In the genomic region with DNA sequence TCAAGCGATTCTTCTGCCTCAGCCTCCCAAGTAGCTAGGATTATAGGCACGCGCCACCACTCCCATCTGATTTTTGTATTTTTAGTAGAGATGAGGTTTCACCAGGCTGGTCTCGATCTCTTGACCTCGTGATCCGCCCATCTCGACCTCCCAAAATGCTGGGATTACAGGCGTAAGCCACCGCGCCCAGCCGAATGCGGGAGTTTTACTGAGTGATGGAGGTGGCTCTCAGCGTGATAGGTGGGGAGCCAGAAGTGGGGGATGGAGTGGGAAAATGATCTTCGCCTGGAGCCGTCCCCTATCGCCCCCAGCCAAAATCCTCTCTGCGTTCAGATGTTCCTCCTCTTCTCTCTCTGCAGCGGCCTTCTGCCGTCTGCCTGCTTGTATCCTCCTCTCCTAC, we compare ENCODE assay signal across 27 cellular contexts.
"Had no signal": no experiment of that assay in that cellular context is flagged by ENCODE, and none has a peak within 500 bp of the region (broad histone marks: within the 10 kb centered on the region; RNA-seq: fewer than 3 reads in every experiment).

No MANE protein-coding gene starts in this region.

- H3K4me1 ChIP-seq: colonic mucosa, esophagus squamous epithelium, gastrocnemius medialis, gastroesophageal sphincter, heart left ventricle, heart right ventricle had no signal

- ATAC-seq: effector memory CD8-positive, alpha-beta T cell; esophagus mucosa; foreskin keratinocyte; gastrocnemius medialis; gastroesophageal sphincter; heart left ventricle; heart right ventricle had no signal

- H3K4me3 Mint-ChIP-seq: dendritic cell treated with granulocyte-macrophage colony-stimulating factor and Interleukin-4, amounts not matched to agents 40 ng/mL and 50 ng/mL, for 4 days; effector memory CD8-positive, alpha-beta T cell; endodermal cell had no signal

- H3K4me3 ChIP-seq: colonic mucosa, coronary artery, dorsolateral prefrontal cortex, esophagus squamous epithelium, gastrocnemius medialis, gastroesophageal sphincter, heart left ventricle, heart right ventricle had no signal

- H3K27ac ChIP-seq: colonic mucosa, coronary artery, dorsolateral prefrontal cortex, epithelial cell of prostate, esophagus squamous epithelium, foreskin keratinocyte, gastrocnemius medialis, gastroesophageal sphincter, heart left ventricle, heart right ventricle had no signal

- DNase-seq: colonic mucosa; cortex of kidney; dermis blood vessel endothelial cell; effector CD4-positive, alpha-beta T cell; effector CD8-positive, alpha-beta T cell; effector memory CD4-positive, alpha-beta T cell; effector memory CD8-positive, alpha-beta T cell; endodermal cell; erythroblast; esophagus squamous epithelium; foreskin fibroblast; foreskin keratinocyte; foreskin melanocyte; gastrocnemius medialis; glutamatergic neuron; heart left ventricle; heart right ventricle had no signal

- H3K27me3 Mint-ChIP-seq: dendritic cell treated with granulocyte-macrophage colony-stimulating factor and Interleukin-4, amounts not matched to agents 40 ng/mL and 50 ng/mL, for 4 days; effector memory CD8-positive, alpha-beta T cell had no signal

- H3K27me3 ChIP-seq: colonic mucosa, dorsolateral prefrontal cortex, esophagus squamous epithelium, foreskin keratinocyte, gastrocnemius medialis, gastroesophageal sphincter, heart left ventricle, heart right ventricle had no signal

- H3K9me3 ChIP-seq: colonic mucosa, esophagus squamous epithelium, gastrocnemius medialis had no signal

- FAIRE-seq: colon, endometrium, endothelial cell of umbilical vein, frontal cortex had no signal

- H3K36me3 ChIP-seq: colonic mucosa, esophagus squamous epithelium, gastrocnemius medialis, gastroesophageal sphincter, heart left ventricle, heart right ventricle had no signal

- H3K27ac Mint-ChIP-seq: dendritic cell treated with granulocyte-macrophage colony-stimulating factor and Interleukin-4, amounts not matched to agents 40 ng/mL and 50 ng/mL, for 4 days; effector memory CD8-positive, alpha-beta T cell; endodermal cell had no signal

- H3K4me1 Mint-ChIP-seq: endodermal cell had no signal
